Comparison of ENCODE assay signal across 26 cellular contexts in the genomic region with DNA sequence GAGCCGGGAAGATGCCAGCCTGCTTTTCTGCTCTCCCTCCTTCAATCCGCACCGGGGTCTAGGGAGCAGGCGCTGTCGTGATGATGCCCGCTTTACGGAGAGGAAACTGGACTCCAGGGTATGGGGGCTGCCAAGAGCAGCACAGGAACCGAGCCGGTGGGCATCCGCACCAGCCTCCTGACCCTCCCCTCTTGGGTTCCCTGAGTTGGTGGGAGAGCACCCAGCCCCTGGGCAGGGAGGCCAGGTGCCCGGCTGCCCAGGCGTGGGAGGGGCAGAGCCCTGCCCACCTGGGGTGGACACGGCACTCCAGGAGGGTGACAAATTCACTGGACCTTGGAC.
"Had no signal": no experiment of that assay in that cellular context is flagged by ENCODE, and none has a peak within 500 bp of the region (broad histone marks: within the 10 kb centered on the region; RNA-seq: fewer than 3 reads in every experiment).

No MANE protein-coding gene starts in this region.

- H3K27ac ChIP-seq: brain microvascular endothelial cell, epithelial cell of prostate, esophagus squamous epithelium, gastroesophageal sphincter, WERI-Rb-1 had no signal

- H3K36me3 Mint-ChIP-seq: activated CD4-positive, alpha-beta memory T cell treated with anti-CD3 and anti-CD28 coated beads for 36 hours; activated CD8-positive, alpha-beta memory T cell treated with anti-CD3 and anti-CD28 coated beads, Interleukin-2, amount 10 ng/mL, durations not matched to agents 7 days and 5 days; activated naive CD8-positive, alpha-beta T cell had no signal

- H3K36me3 ChIP-seq: brain microvascular endothelial cell, esophagus squamous epithelium, gastroesophageal sphincter, WERI-Rb-1 had no signal

- H3K4me3 ChIP-seq: esophagus squamous epithelium, gastroesophageal sphincter had no signal

- H3K9me3 ChIP-seq: esophagus squamous epithelium had no signal

- DNase-seq: activated B cell treated with CpG ODN at 0.5 μM for 24 hours; activated CD4-positive, alpha-beta memory T cell treated with anti-CD3 and anti-CD28 coated beads for 36 hours; activated CD4-positive, alpha-beta T cell treated with anti-CD3 and anti-CD28 coated beads for 48 hours; activated CD8-positive, alpha-beta memory T cell treated with anti-CD3 and anti-CD28 coated beads, Interleukin-2, amount 10 ng/mL, durations not matched to agents 7 days and 5 days; activated CD8-positive, alpha-beta memory T cell treated with anti-CD3 and anti-CD28 coated beads, Interleukin-2, amount 50 U/mL, for 4 hours; activated CD8-positive, alpha-beta T cell treated with anti-CD3 and anti-CD28 coated beads, Interleukin-2, amount 10 ng/mL, durations not matched to agents 7 days and 5 days; activated gamma-delta T cell treated with Interleukin-2 at 50 U/mL for 16 hours; activated naive CD4-positive, alpha-beta T cell treated with anti-CD3 and anti-CD28 coated beads, Interleukin-2, amount 50 U/mL, for 16 hours; activated naive CD4-positive, alpha-beta T cell treated with Interleukin-2 at 50 U/mL for 16 hours; activated T-cell treated with anti-CD3 and anti-CD28 coated beads, Interleukin-2, amount 50 U/mL, for 24 hours; activated T-cell treated with anti-CD3 and anti-CD28 coated beads, Interleukin-2, amount 50 U/mL, for 72 hours; amniotic stem cell; cortex of kidney; dermis blood vessel endothelial cell; effector CD4-positive, alpha-beta T cell; esophagus squamous epithelium; T-helper 1 cell; T-helper 17 cell; T1000; WERI-Rb-1 had no signal

- H3K9me3 Mint-ChIP-seq: activated B cell treated with CpG ODN at 0.5 μM for 24 hours; activated T-cell treated with anti-CD3 and anti-CD28 coated beads, Interleukin-2, amount 50 U/mL, for 72 hours; T-helper 2 cell treated with Interferon-gamma antibody and Interleukin-4, amounts not matched to agents 5 μg/mL and 100 μg/mL, for 36 hours had no signal

- ATAC-seq: activated CD4-positive, CD25-positive, alpha-beta regulatory T cell treated with anti-CD3 and anti-CD28 coated beads, Interleukin-2, amount 50 U/mL, for 24 hours had no signal

- H3K4me3 Mint-ChIP-seq: activated B cell treated with CpG ODN at 0.5 μM for 24 hours; activated CD4-positive, alpha-beta memory T cell treated with anti-CD3 and anti-CD28 coated beads for 36 hours; activated CD8-positive, alpha-beta memory T cell treated with anti-CD3 and anti-CD28 coated beads, Interleukin-2, amount 10 ng/mL, durations not matched to agents 7 days and 5 days; activated CD8-positive, alpha-beta T cell treated with anti-CD3 and anti-CD28 coated beads, Interleukin-2, amount 10 ng/mL, durations not matched to agents 7 days and 5 days; activated T-cell treated with anti-CD3 and anti-CD28 coated beads, Interleukin-2, amount 50 U/mL, for 24 hours; activated T-cell treated with anti-CD3 and anti-CD28 coated beads, Interleukin-2, amount 50 U/mL, for 72 hours; T-helper 2 cell treated with Interferon-gamma antibody and Interleukin-4, amounts not matched to agents 5 μg/mL and 100 μg/mL, for 36 hours had no signal

- H3K27ac Mint-ChIP-seq: activated B cell treated with CpG ODN at 0.5 μM for 24 hours; activated CD4-positive, alpha-beta memory T cell treated with anti-CD3 and anti-CD28 coated beads for 36 hours; activated CD8-positive, alpha-beta memory T cell treated with anti-CD3 and anti-CD28 coated beads, Interleukin-2, amount 10 ng/mL, durations not matched to agents 7 days and 5 days; activated CD8-positive, alpha-beta T cell treated with anti-CD3 and anti-CD28 coated beads, Interleukin-2, amount 10 ng/mL, durations not matched to agents 7 days and 5 days; activated naive CD8-positive, alpha-beta T cell; activated T-cell treated with anti-CD3 and anti-CD28 coated beads, Interleukin-2, amount 50 U/mL, for 24 hours; activated T-cell treated with anti-CD3 and anti-CD28 coated beads, Interleukin-2, amount 50 U/mL, for 72 hours; T-helper 17 cell; T-helper 2 cell treated with Interferon-gamma antibody and Interleukin-4, amounts not matched to agents 5 μg/mL and 100 μg/mL, for 36 hours had no signal

- H3K27me3 Mint-ChIP-seq: activated CD8-positive, alpha-beta memory T cell treated with anti-CD3 and anti-CD28 coated beads, Interleukin-2, amount 10 ng/mL, durations not matched to agents 7 days and 5 days had no signal
